In the genomic region with DNA sequence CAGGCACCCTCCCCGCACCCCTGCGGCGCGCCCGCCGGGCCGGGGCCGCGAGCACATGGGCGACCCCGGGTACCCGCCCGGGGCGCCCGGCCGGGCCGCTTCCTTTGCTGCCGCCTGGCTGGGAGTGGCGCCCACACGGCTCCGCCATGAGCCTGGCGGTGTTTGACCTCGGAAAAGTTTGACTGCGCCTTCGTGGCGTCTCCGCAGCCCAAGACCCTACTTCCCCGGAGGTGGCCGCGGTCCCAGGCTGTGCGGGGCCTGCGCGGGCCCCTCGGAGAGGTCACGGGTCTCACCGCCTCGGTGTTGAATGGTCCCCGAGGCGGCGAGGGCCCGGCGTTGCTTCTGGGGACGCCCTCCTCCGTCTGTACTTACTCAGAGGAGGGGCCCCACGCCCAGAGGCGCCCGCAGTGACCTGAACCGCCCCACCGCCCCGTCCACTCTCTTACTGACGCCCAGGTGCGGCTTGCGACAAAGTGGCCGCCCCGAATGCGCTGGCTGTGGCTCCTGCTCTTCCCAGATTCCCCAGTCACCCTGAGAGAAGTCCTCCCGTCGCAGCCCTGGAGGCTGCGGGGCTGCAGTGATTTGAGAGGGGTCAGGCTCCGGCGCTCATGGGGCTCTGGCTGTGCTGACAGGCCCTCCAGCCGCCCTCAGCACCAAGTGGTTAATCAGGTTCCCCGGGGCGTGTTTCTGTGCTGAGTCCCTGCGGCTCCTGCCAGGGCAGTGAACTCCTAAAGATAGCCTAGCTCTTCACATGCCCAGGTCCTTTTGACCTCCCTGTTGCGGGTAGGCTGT, we compare ENCODE assay signal across 8 cellular contexts. TPM values are rescaled to one million over a fixed set of nuclear protein-coding genes. Genes with fewer than 3 reads are reported as not detected.
A peak's percentile ranks its signal among the peaks of the same experiment; 100 is the strongest.
DNase-seq lines count a peak whose midpoint lies in the region; ATAC-seq, FAIRE-seq and TF ChIP-seq lines count a peak whose summit lies in the region.

No MANE protein-coding gene starts in this region.

- no peaks in the 10 kb centered on the region for H3K9me3 Mint-ChIP-seq in central memory CD8-positive, alpha-beta T cell
- no peaks in the 10 kb centered on the region for H3K9me3 Mint-ChIP-seq in stimulated activated naive B cell treated with anti-CD40 and anti-IgM and Interleukin-4, amounts not matched to agents 10 μg/mL and 1 μg/mL and 100 μg/mL, for 72 hours

- TF ChIP-seq EP300 in HepG2 (IDR thresholded peaks at IDR 0.05; ENCODE audit: low read depth in 2 of 2, low read length in 2 of 2) (no peak), HepG2 (CRISPR knock-in tag; IDR thresholded peaks at IDR 0.05; ENCODE audit: borderline replicate concordance) (no peak)

- peak overlapping the region; percentile 85 for H3K9ac ChIP-seq in HepG2 (ENCODE audit: insufficient read depth, low read depth, low read length)

- peak overlapping the region; percentile 82 for H3K4me3 Mint-ChIP-seq in central memory CD8-positive, alpha-beta T cell
- peak overlapping the region; percentile 90 to 91 for H3K4me3 Mint-ChIP-seq in stimulated activated naive B cell treated with anti-CD40 and anti-IgM and Interleukin-4, amounts not matched to agents 10 μg/mL and 1 μg/mL and 100 μg/mL, for 72 hours

- CTCF ChIA-PET in HepG2 (lab: Yijun Ruan, JAX; ENCODE audit: low intra/inter-chr PET ratio, low total read pairs): no interaction called here

- H3K4me3 ChIP-seq in HepG2 (replicated peaks in 1 of 3; ENCODE audit: insufficient read depth in 1 of 3, low read depth in 2 of 3, low read length in 3 of 3): peak overlapping the region; percentile 53 to 84 (median 69)

- 1% methylated on average over 15 of the region's 66 CpGs for WGBS in HepG2 (ENCODE audit: low lambda C conversion rate)

- H2AFZ ChIP-seq in HepG2 (ENCODE audit: low read length): no peak overlapping the region

- H3K9me3 ChIP-seq in HepG2 (ENCODE audit: low read length): no peaks in the 10 kb centered on the region

- DNase-seq in GM10266 (ENCODE audit: extremely low spot score): peak; percentile 79
- DNase-seq in T-helper 1 cell: peak in 3 of 5 donors; percentile 8 to 31 (median 13)
- no peak for DNase-seq in central memory CD8-positive, alpha-beta T cell (ENCODE audit: low spot score in 2 of 2)
- DNase-seq in HepG2 (ENCODE audit: low spot score): peak; percentile 45
- peak; percentile 14 for DNase-seq in stimulated activated naive B cell treated with anti-CD40 and anti-IgM and Interleukin-4, amounts not matched to agents 10 μg/mL and 1 μg/mL and 100 μg/mL, for 72 hours
- DNase-seq in NCI-H2196 treated with DMSO at 0.1 percent for 48 hours (lab: John Stamatoyannopoulos, UW; ENCODE audit: unreplicated experiment): no peak
- no peak for DNase-seq in NCI-H226

- peak overlapping the region; percentile 65 for H3K4me2 ChIP-seq in HepG2 (ENCODE audit: low read depth, low read length)

- H3K27ac ChIP-seq in HepG2 (ENCODE audit: extremely low read length, insufficient read depth, low read length): peak overlapping the region; percentile 74

- no TSS peak for BruUV-seq in HepG2 (replicated peaks; lab: Mats Ljungman, UMichigan)

- intact Hi-C loops in HepG2 (cut with micrococcal nuclease; ENCODE audit: unreplicated experiment): loop anchor here (1.0 kb wide), 1 partner anchor 47 kb away; the partner anchor contains the start of gene RILPL2

- FAIRE-seq in HepG2 (lab: Jason Lieb, UNC): no peak

- H3K4me1 ChIP-seq in HepG2 (ENCODE audit: insufficient read depth, low read length): peaks cover 48% of the 10 kb centered on the region

- no peaks in the 10 kb centered on the region for H4K20me1 ChIP-seq in HepG2 (ENCODE audit: insufficient read depth, low read length)

- H3K36me3 ChIP-seq in HepG2 (replicated peaks in 1 of 2; ENCODE audit: control insufficient read depth in 1 of 2, insufficient read depth in 2 of 2, low read length in 2 of 2): peaks cover 13 to 33% of the 10 kb centered on the region in 2 experiments

- no peaks in the 10 kb centered on the region for H3K27me3 ChIP-seq in HepG2 (ENCODE audit: control insufficient read depth in 1 of 2, insufficient read depth in 2 of 2, low read length in 2 of 2)

- ATAC-seq in HG02610 (IDR thresholded peaks at IDR 0.05; ENCODE audit: unreplicated experiment) (peak; percentile 27), HepG2 (peak; percentile 80)
- peak; percentile 16 for ATAC-seq in central memory CD8-positive, alpha-beta T cell (replicated peaks; ENCODE audit: extremely low read depth, poor library complexity, severe bottlenecking)
- peak; percentile 26 to 49 for ATAC-seq in stimulated activated naive B cell treated with anti-CD40 and anti-IgM and Interleukin-4, amounts not matched to agents 10 μg/mL and 1 μg/mL and 100 μg/mL, for 72 hours (replicated peaks)

- POLR2A ChIA-PET in HepG2 (lab: Yijun Ruan, JAX): interaction anchor here (1.1 kb wide), 1 partner anchor 24 kb away, joined by 3 read pairs; the partner anchor contains the start of gene SBNO1

- H3K79me2 ChIP-seq in HepG2 (ENCODE audit: insufficient read depth, low read length): peaks cover 26% of the 10 kb centered on the region

- in situ Hi-C loops in HepG2 (cut with HindIII; ENCODE audit: extremely low pct_ligation_motif_present, low pct_unique_long_range_greater_than_20kb): no loop called here

- peaks cover 29% of the 10 kb centered on the region for H3K4me1 Mint-ChIP-seq in central memory CD8-positive, alpha-beta T cell
- H3K4me1 Mint-ChIP-seq in stimulated activated naive B cell treated with anti-CD40 and anti-IgM and Interleukin-4, amounts not matched to agents 10 μg/mL and 1 μg/mL and 100 μg/mL, for 72 hours: peaks cover 20 to 39% of the 10 kb centered on the region in 2 donors

- peaks cover 14% of the 10 kb centered on the region for H3K36me3 Mint-ChIP-seq in central memory CD8-positive, alpha-beta T cell (ENCODE audit: insufficient read depth)
- peaks cover 29 to 37% of the 10 kb centered on the region in 2 donors for H3K36me3 Mint-ChIP-seq in stimulated activated naive B cell treated with anti-CD40 and anti-IgM and Interleukin-4, amounts not matched to agents 10 μg/mL and 1 μg/mL and 100 μg/mL, for 72 hours

- H3K27ac Mint-ChIP-seq in central memory CD8-positive, alpha-beta T cell (ENCODE audit: low read depth): peak overlapping the region; percentile 83
- H3K27ac Mint-ChIP-seq in stimulated activated naive B cell treated with anti-CD40 and anti-IgM and Interleukin-4, amounts not matched to agents 10 μg/mL and 1 μg/mL and 100 μg/mL, for 72 hours: peak overlapping the region; percentile 89

- 0 out of 2 replicates have a peak, but pooled peaks have one; percentile 20 for TF ChIP-seq RAD21 in HepG2 (CRISPR knock-in tag; IDR thresholded peaks at IDR 0.05)

- TF ChIP-seq CTCF in GM10266 (IDR thresholded peaks at IDR 0.05; ENCODE audit: control insufficient read depth, insufficient read depth, low read depth, missing control alignments) (no peak), HepG2 (CRISPR knock-in tag; IDR thresholded peaks at IDR 0.05) (no peak; the same call in 1 of the 2 replicates)

- H3K27me3 Mint-ChIP-seq in central memory CD8-positive, alpha-beta T cell: no peaks in the 10 kb centered on the region
- H3K27me3 Mint-ChIP-seq in stimulated activated naive B cell treated with anti-CD40 and anti-IgM and Interleukin-4, amounts not matched to agents 10 μg/mL and 1 μg/mL and 100 μg/mL, for 72 hours: no peaks in the 10 kb centered on the region

- peak; percentile 49 to 56; a peak in 2 of 4 replicates for TF ChIP-seq POLR2A in HepG2 (IDR thresholded peaks at IDR 0.05; ENCODE audit: insufficient read depth in 1 of 2, low read depth in 2 of 2, low read length in 2 of 2)

RNA-seq across cellular contexts. Expression of gene KMT5A, which starts 5.8 kb away (rescaled TPM):
- total RNA-seq in HepG2 (2016; rRNA removed; fragmentation: Illumina TruSeq; extraction: Trizol): 22.5 and 26.5 TPM in 2 replicates
- 13.8 and 16.3 TPM in 2 replicates for total RNA-seq in HepG2 (2016; cell fraction: cytosol; rRNA removed; fragmentation: Illumina TruSeq; extraction: Trizol; ENCODE audit: low read depth)
- 16.0 and 25.9 TPM in 2 replicates for total RNA-seq in HepG2 (2016; cell fraction: insoluble cytoplasmic fraction; rRNA removed; fragmentation: Illumina TruSeq; extraction: Trizol)
- total RNA-seq in HepG2 (2016; cell fraction: membrane; rRNA removed; fragmentation: Illumina TruSeq; extraction: Trizol): 31.1 and 32.8 TPM in 2 replicates
- total RNA-seq in HepG2 (2016; cell fraction: nucleus; rRNA removed; fragmentation: Illumina TruSeq; extraction: Trizol): 17.0 and 22.2 TPM in 2 replicates
- polyA plus RNA-seq in HepG2 (2011; rRNA removed): 12.4 and 14.0 TPM in 2 replicates
- polyA plus RNA-seq in HepG2 (2011; cell fraction: cytosol; rRNA removed): 10.2 and 11.2 TPM in 2 replicates
- polyA plus RNA-seq in HepG2 (2011; cell fraction: nucleus; rRNA removed): 22.9 and 26.6 TPM in 2 replicates
- 13.4 and 18.1 TPM in 2 replicates for polyA plus RNA-seq in HepG2 (2012)
- polyA plus RNA-seq in HepG2 (2016; cell fraction: cytosol; fragmentation: Illumina TruSeq; extraction: Trizol; ENCODE audit: low read depth): 16.7 and 20.1 TPM in 2 replicates
- polyA plus RNA-seq in HepG2 (2016; cell fraction: insoluble cytoplasmic fraction; fragmentation: Illumina TruSeq; extraction: Trizol; ENCODE audit: low read depth): 22.9 and 33.7 TPM in 2 replicates
- 35.7 and 39.3 TPM in 2 replicates for polyA plus RNA-seq in HepG2 (2016; cell fraction: membrane; fragmentation: Illumina TruSeq; extraction: Trizol; ENCODE audit: low read depth)
- polyA plus RNA-seq in HepG2 (2016; cell fraction: nucleus; fragmentation: Illumina TruSeq; extraction: Trizol; ENCODE audit: insufficient read depth, low read depth): 49.9 and 50.4 TPM in 2 replicates
- polyA minus RNA-seq in HepG2 (2011; rRNA and poly(A)+ RNA removed; ENCODE audit: low replicate concordance): 6.8 and 27.9 TPM in 2 replicates
- 7.7 and 7.9 TPM in 2 replicates for polyA minus RNA-seq in HepG2 (2011; cell fraction: cytosol; rRNA and poly(A)+ RNA removed)
- 14.9 and 17.4 TPM in 2 replicates for polyA minus RNA-seq in HepG2 (2011; cell fraction: nucleus; rRNA and poly(A)+ RNA removed)

RNA-seq across cellular contexts. Expression of gene SBNO1, which starts 25.1 kb away (rescaled TPM):
- 40.2 and 69.6 TPM in 2 replicates for total RNA-seq in HepG2 (2016; rRNA removed; fragmentation: Illumina TruSeq; extraction: Trizol)
- total RNA-seq in HepG2 (2016; cell fraction: cytosol; rRNA removed; fragmentation: Illumina TruSeq; extraction: Trizol; ENCODE audit: low read depth): 5.9 and 8.0 TPM in 2 replicates
- total RNA-seq in HepG2 (2016; cell fraction: insoluble cytoplasmic fraction; rRNA removed; fragmentation: Illumina TruSeq; extraction: Trizol): 38.7 and 67.2 TPM in 2 replicates
- 14.1 and 16.7 TPM in 2 replicates for total RNA-seq in HepG2 (2016; cell fraction: membrane; rRNA removed; fragmentation: Illumina TruSeq; extraction: Trizol)
- 29.6 and 33.9 TPM in 2 replicates for total RNA-seq in HepG2 (2016; cell fraction: nucleus; rRNA removed; fragmentation: Illumina TruSeq; extraction: Trizol)
- 8.7 and 10.9 TPM in 2 replicates for polyA plus RNA-seq in HepG2 (2011; rRNA removed)
- 4.5 and 6.6 TPM in 2 replicates for polyA plus RNA-seq in HepG2 (2011; cell fraction: cytosol; rRNA removed)
- 7.7 and 8.7 TPM in 2 replicates for polyA plus RNA-seq in HepG2 (2011; cell fraction: nucleus; rRNA removed)
- polyA plus RNA-seq in HepG2 (2012): 12.0 and 12.8 TPM in 2 replicates
- 0.65 and 0.78 TPM in 2 replicates for polyA plus RNA-seq in HepG2 (2016; cell fraction: cytosol; fragmentation: Illumina TruSeq; extraction: Trizol; ENCODE audit: low read depth)
- 22.2 and 22.3 TPM in 2 replicates for polyA plus RNA-seq in HepG2 (2016; cell fraction: insoluble cytoplasmic fraction; fragmentation: Illumina TruSeq; extraction: Trizol; ENCODE audit: low read depth)
- 2.0 and 2.5 TPM in 2 replicates for polyA plus RNA-seq in HepG2 (2016; cell fraction: membrane; fragmentation: Illumina TruSeq; extraction: Trizol; ENCODE audit: low read depth)
- 20.8 and 22.6 TPM in 2 replicates for polyA plus RNA-seq in HepG2 (2016; cell fraction: nucleus; fragmentation: Illumina TruSeq; extraction: Trizol; ENCODE audit: insufficient read depth, low read depth)
- polyA minus RNA-seq in HepG2 (2011; rRNA and poly(A)+ RNA removed; ENCODE audit: low replicate concordance): 14.7 and 18.6 TPM in 2 replicates
- 20.0 and 21.5 TPM in 2 replicates for polyA minus RNA-seq in HepG2 (2011; cell fraction: cytosol; rRNA and poly(A)+ RNA removed)
- 22.9 and 23.6 TPM in 2 replicates for polyA minus RNA-seq in HepG2 (2011; cell fraction: nucleus; rRNA and poly(A)+ RNA removed)

RNA-seq across cellular contexts. Expression of gene RILPL2, which starts 46.7 kb away (rescaled TPM):
- 8.1 and 9.1 TPM in 2 replicates for total RNA-seq in HepG2 (2016; rRNA removed; fragmentation: Illumina TruSeq; extraction: Trizol)
- total RNA-seq in HepG2 (2016; cell fraction: cytosol; rRNA removed; fragmentation: Illumina TruSeq; extraction: Trizol; ENCODE audit: low read depth): 2.4 and 2.8 TPM in 2 replicates
- 7.8 and 8.7 TPM in 2 replicates for total RNA-seq in HepG2 (2016; cell fraction: insoluble cytoplasmic fraction; rRNA removed; fragmentation: Illumina TruSeq; extraction: Trizol)
- 8.4 and 9.7 TPM in 2 replicates for total RNA-seq in HepG2 (2016; cell fraction: membrane; rRNA removed; fragmentation: Illumina TruSeq; extraction: Trizol)
- 2.3 and 3.4 TPM in 2 replicates for total RNA-seq in HepG2 (2016; cell fraction: nucleus; rRNA removed; fragmentation: Illumina TruSeq; extraction: Trizol)
- 2.5 and 2.7 TPM in 2 replicates for polyA plus RNA-seq in HepG2 (2011; rRNA removed)
- polyA plus RNA-seq in HepG2 (2011; cell fraction: cytosol; rRNA removed): 2.2 and 2.3 TPM in 2 replicates
- polyA plus RNA-seq in HepG2 (2011; cell fraction: nucleus; rRNA removed): 0.81 and 0.84 TPM in 2 replicates
- 2.4 and 2.8 TPM in 2 replicates for polyA plus RNA-seq in HepG2 (2012)
- 3.3 and 3.6 TPM in 2 replicates for polyA plus RNA-seq in HepG2 (2016; cell fraction: cytosol; fragmentation: Illumina TruSeq; extraction: Trizol; ENCODE audit: low read depth)
- 11.4 and 12.2 TPM in 2 replicates for polyA plus RNA-seq in HepG2 (2016; cell fraction: insoluble cytoplasmic fraction; fragmentation: Illumina TruSeq; extraction: Trizol; ENCODE audit: low read depth)
- 9.2 and 9.9 TPM in 2 replicates for polyA plus RNA-seq in HepG2 (2016; cell fraction: membrane; fragmentation: Illumina TruSeq; extraction: Trizol; ENCODE audit: low read depth)
- polyA plus RNA-seq in HepG2 (2016; cell fraction: nucleus; fragmentation: Illumina TruSeq; extraction: Trizol; ENCODE audit: insufficient read depth, low read depth): 5.3 and 6.0 TPM in 2 replicates
- polyA minus RNA-seq in HepG2 (2011; rRNA and poly(A)+ RNA removed; ENCODE audit: low replicate concordance): 1.0 and 1.6 TPM in 2 replicates
- polyA minus RNA-seq in HepG2 (2011; cell fraction: cytosol; rRNA and poly(A)+ RNA removed): 0.88 and 1.4 TPM in 2 replicates
- 0.77 and 0.99 TPM in 2 replicates for polyA minus RNA-seq in HepG2 (2011; cell fraction: nucleus; rRNA and poly(A)+ RNA removed)

Comparison
In these comparisons a context has a peak if more than half of its experiments do, and no peak if none do; other contexts are left out.
1. DNase-seq: peak in GM10266 (single experiment), T-helper 1 cell (3 of 5), HepG2 (single experiment) and stimulated activated naive B cell treated with anti-CD40 and anti-IgM and Interleukin-4, amounts not matched to agents 10 μg/mL and 1 μg/mL and 100 μg/mL, for 72 hours (single experiment); none in central memory CD8-positive, alpha-beta T cell (0 of 2), NCI-H2196 treated with DMSO at 0.1 percent for 48 hours (single experiment) and NCI-H226 (single experiment).
2. ATAC-seq: peak in every context shown above with its lines; median percentile 80 in HepG2; 38 in stimulated activated naive B cell treated with anti-CD40 and anti-IgM and Interleukin-4, amounts not matched to agents 10 μg/mL and 1 μg/mL and 100 μg/mL, for 72 hours; 27 in HG02610; 16 in central memory CD8-positive, alpha-beta T cell.